8 cellular contexts compared by ENCODE assay signal in genomic region chr10:104330168-104331117, GRCh38. TPM values are rescaled to one million over a fixed set of nuclear protein-coding genes. Genes with fewer than 3 reads are reported as not detected.
DNase-seq lines count a peak whose midpoint lies in the region; ATAC-seq lines count a peak whose summit lies in the region.

No MANE protein-coding gene starts in this region.

- DNase-seq in HCEC 1CT (peak; percentile 83), OCI-M1 (lab: John Stamatoyannopoulos, UW) (no peak), GM19240 (ENCODE audit: insufficient read length, low spot score) (no peak), DMS 273 (lab: John Stamatoyannopoulos, UW; ENCODE audit: unreplicated experiment) (no peak)

- 21 to 44% (median 32%) methylated on average over 8 of the region's 8 CpGs for WGBS in adipose tissue, 3 donors

- no peaks in the 10 kb centered on the region for H3K27me3 ChIP-seq in iPS-20b (ENCODE audit: insufficient read depth, low read length)

- H3K4me1 ChIP-seq in iPS-20b (ENCODE audit: insufficient read depth, low read length) = peaks cover 79% of the 10 kb centered on the region

- H3K36me3 ChIP-seq in iPS-20b (ENCODE audit: insufficient read depth, low read depth, low read length) = peaks cover 4% of the 10 kb centered on the region

- H3K27ac ChIP-seq in adipose tissue (ENCODE audit: low read depth, low read length) (peak overlapping the region; percentile 88), iPS-20b (ENCODE audit: low read length) (no peak overlapping the region), skin epidermis (peak overlapping the region in 20 of 21 experiments; percentile 84 to 98 (median 92))

- no peak for ATAC-seq in HG02973 (IDR thresholded peaks at IDR 0.05; ENCODE audit: unreplicated experiment)

- no peaks in the 10 kb centered on the region for H3K9me3 ChIP-seq in iPS-20b (ENCODE audit: insufficient read depth, low read depth, low read length)

- H3K4me3 ChIP-seq in iPS-20b (ENCODE audit: low read length) (peak overlapping the region; percentile 35; the same call in 1 of the 2 replicates), skin epidermis (no peak overlapping the region)

- peak overlapping the region; percentile 79; the same call in 1 of the 2 replicates for H3K9ac ChIP-seq in iPS-20b (ENCODE audit: low read depth, low read length)

RNA-seq across cellular contexts. Expression of gene ITPRIP, which starts 7.8 kb away (rescaled TPM):
- polyA plus RNA-seq in adipose tissue = 10 to 100 TPM in 1 of 3 donors, 1 to 10 TPM in 2; 4.6 to 35.0 (median 7.6) TPM

RNA-seq across cellular contexts. Expression of gene CFAP58, which starts 23.2 kb away (rescaled TPM):
- polyA plus RNA-seq in adipose tissue = under 1 TPM in 2 of 3 donors, not detected in 1; 0.05 to 0.09 TPM
